20 cellular contexts compared by ENCODE assay signal in genomic region chr3:181457190-181457589, GRCh38.
DNase-seq lines count a peak whose midpoint lies in the region; ATAC-seq and TF ChIP-seq lines count a peak whose summit lies in the region.
"Had no signal": no experiment of that assay in that cellular context is flagged by ENCODE, and none has a peak within 500 bp of the region (broad histone marks: within the 10 kb centered on the region; RNA-seq: fewer than 3 reads in every experiment).

No MANE protein-coding gene starts in this region.

- H3K36me3 ChIP-seq in BE2C: no peaks in the 10 kb centered on the region
- H3K36me3 ChIP-seq in OCI-LY1 (ENCODE audit: insufficient read depth, low read length): no peaks in the 10 kb centered on the region
- H3K36me3 ChIP-seq in left lung: no peaks in the 10 kb centered on the region
- H3K36me3 ChIP-seq: adrenal gland had no signal

- H2AFZ ChIP-seq in OCI-LY1 (ENCODE audit: low read length): peak overlapping the region; percentile 82

- peak overlapping the region; percentile 97 for H3K27ac Mint-ChIP-seq in neural crest cell (ENCODE audit: unreplicated experiment)
- H3K27ac Mint-ChIP-seq: CD8-positive, alpha-beta memory T cell; memory B cell; nephron; stimulated activated naive CD8-positive, alpha-beta T cell treated with anti-CD3 and anti-CD28 coated beads, Interleukin-15, Interleukin-2, amounts not matched to agents 100 ng/mL and 50 ng/mL, for 24 hours had no signal

- H3K4me1 Mint-ChIP-seq in neural crest cell: peaks cover 79% of the 10 kb centered on the region
- H3K4me1 Mint-ChIP-seq: CD8-positive, alpha-beta memory T cell; memory B cell; nephron had no signal

- peak overlapping the region; percentile 37; the same call in 1 of the 2 replicates for H3K4me2 ChIP-seq in OCI-LY1 (ENCODE audit: low read length)

- H3K9ac ChIP-seq in OCI-LY1 (ENCODE audit: low read length): no peak overlapping the region

- no peaks in the 10 kb centered on the region for H3F3A ChIP-seq in OCI-LY1 (ENCODE audit: insufficient read depth, low read length)

- no peaks in the 10 kb centered on the region for H3K9me2 ChIP-seq in OCI-LY1 (ENCODE audit: low read depth, low read length)

- H3K9me3 Mint-ChIP-seq in neural crest cell: no peaks in the 10 kb centered on the region
- H3K9me3 Mint-ChIP-seq: memory B cell, nephron had no signal

- no peaks in the 10 kb centered on the region for H4K20me1 ChIP-seq in OCI-LY1 (ENCODE audit: insufficient read depth, low read length)

- H3K36me3 Mint-ChIP-seq in neural crest cell (ENCODE audit: low read depth): no peaks in the 10 kb centered on the region
- H3K36me3 Mint-ChIP-seq: CD8-positive, alpha-beta memory T cell; memory B cell had no signal

- no peaks in the 10 kb centered on the region for H3K79me2 ChIP-seq in OCI-LY1 (ENCODE audit: insufficient read depth, low read length)

- H3K27me3 ChIP-seq in BE2C: no peaks in the 10 kb centered on the region
- H3K27me3 ChIP-seq in OCI-LY1 (ENCODE audit: insufficient read depth, low read length): no peaks in the 10 kb centered on the region
- H3K27me3 ChIP-seq in left lung: no peaks in the 10 kb centered on the region
- H3K27me3 ChIP-seq: adrenal gland had no signal

- TF ChIP-seq CTCF in BE2C (IDR thresholded peaks at IDR 0.05; ENCODE audit: low read depth, low read length) (no peak), OCI-LY1 (IDR thresholded peaks at IDR 0.05; ENCODE audit: low read length) (no peak), neural crest cell (conservative IDR thresholded peaks at IDR 0.05) (no peak), left lung (IDR thresholded peaks at IDR 0.05) (no peak)

- H3K27ac ChIP-seq in OCI-LY1 (ENCODE audit: low read depth, low read length, poor library complexity, severe bottlenecking): peak overlapping the region; percentile 86
- H3K27ac ChIP-seq in cingulate gyrus (ENCODE audit: low read depth, low read length): peak overlapping the region; percentile 85
- no peak overlapping the region for H3K27ac ChIP-seq in left lung
- H3K27ac ChIP-seq: adrenal gland, coronary artery, epithelial cell of prostate had no signal

- H3K9me3 ChIP-seq in BE2C (no peaks in the 10 kb centered on the region), OCI-LY1 (ENCODE audit: low read length) (no peaks in the 10 kb centered on the region), left lung (no peaks in the 10 kb centered on the region)
- H3K9me3 ChIP-seq: adrenal gland had no signal

- H3K4me3 ChIP-seq in BE2C (ENCODE audit: low read depth, low read length) (no peak overlapping the region), OCI-LY1 (ENCODE audit: low read depth, low read length, poor library complexity, severe bottlenecking) (no peak overlapping the region), left lung (no peak overlapping the region)
- H3K4me3 ChIP-seq: adrenal gland, coronary artery had no signal

- H3K27me3 Mint-ChIP-seq in neural crest cell (ENCODE audit: low read depth): no peaks in the 10 kb centered on the region
- H3K27me3 Mint-ChIP-seq: CD8-positive, alpha-beta memory T cell; memory B cell; stimulated activated naive CD8-positive, alpha-beta T cell treated with anti-CD3 and anti-CD28 coated beads, Interleukin-15, Interleukin-2, amounts not matched to agents 100 ng/mL and 50 ng/mL, for 24 hours had no signal

- H3K4me3 Mint-ChIP-seq in neural crest cell: peak overlapping the region; percentile 6
- H3K4me3 Mint-ChIP-seq: CD8-positive, alpha-beta memory T cell; memory B cell; nephron; stimulated activated naive CD8-positive, alpha-beta T cell treated with anti-CD3 and anti-CD28 coated beads, Interleukin-15, Interleukin-2, amounts not matched to agents 100 ng/mL and 50 ng/mL, for 24 hours had no signal

- DNase-seq in BE2C (peak; percentile 22), neural crest cell (ENCODE audit: low read depth, low spot score) (no peak), left lung (no peak), DMS153 treated with DMSO at 0.1 percent for 48 hours (lab: John Stamatoyannopoulos, UW; ENCODE audit: unreplicated experiment) (no peak)
- DNase-seq: activated CD4-positive, alpha-beta T cell treated with anti-CD3 and anti-CD28 coated beads for 1 hour; CD8-positive, alpha-beta memory T cell; EL; NCI-H187; NCI-H510A; SHP77 had no signal

- H3K4me1 ChIP-seq in BE2C (peaks cover 2% of the 10 kb centered on the region), OCI-LY1 (ENCODE audit: insufficient read depth, low read length, severe bottlenecking) (peaks cover 98% of the 10 kb centered on the region), left lung (no peaks in the 10 kb centered on the region)
- H3K4me1 ChIP-seq: adrenal gland had no signal

- intact Hi-C loops in left lung (cut with DNase I): no loop called here

- ATAC-seq in HG03097 (IDR thresholded peaks at IDR 0.05; ENCODE audit: low FRiP score, unreplicated experiment) (no peak), left lung (no peak), GM19324 (IDR thresholded peaks at IDR 0.05; ENCODE audit: low FRiP score, unreplicated experiment) (no peak)

Comparison
In these comparisons a context has a peak if more than half of its experiments do, and no peak if none do; other contexts are left out.
1. H3K27ac ChIP-seq: peak in OCI-LY1 (single experiment) and cingulate gyrus (single experiment); none in left lung (0 of 2).